Comparison of ENCODE assay signal across 30 cellular contexts in the genomic region with DNA sequence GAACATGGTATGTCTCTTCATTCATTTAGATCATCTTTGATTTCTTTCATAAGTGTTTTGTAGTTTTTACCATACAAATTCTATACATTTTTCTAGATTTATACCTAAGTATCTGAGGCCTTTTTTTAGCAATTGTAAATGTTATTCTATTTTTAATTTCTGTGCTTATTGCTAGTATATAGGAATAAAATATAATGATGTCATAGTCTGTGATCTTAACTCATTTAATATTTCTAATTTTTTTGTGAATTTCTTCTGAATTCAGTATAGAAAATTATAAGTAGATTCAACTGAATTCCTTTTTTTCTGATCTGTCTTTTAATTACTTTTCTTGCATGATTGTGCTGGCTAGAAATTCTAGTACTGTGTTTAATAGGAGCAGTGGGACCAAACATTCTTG.
DNase-seq lines count a peak whose midpoint lies in the region; ATAC-seq, FAIRE-seq and TF ChIP-seq lines count a peak whose summit lies in the region.
"Had no signal": no experiment of that assay in that cellular context is flagged by ENCODE, and none has a peak within 500 bp of the region (broad histone marks: within the 10 kb centered on the region; RNA-seq: fewer than 3 reads in every experiment).

No MANE protein-coding gene starts in this region.

- H3K27me3 ChIP-seq in HepG2 (ENCODE audit: control insufficient read depth in 1 of 2, insufficient read depth in 2 of 2, low read length in 2 of 2), result no peaks in the 10 kb centered on the region; a peak in 1 of 5 replicates
- H3K27me3 ChIP-seq in right lobe of liver, result no peaks in the 10 kb centered on the region
- H3K27me3 ChIP-seq: BE2C; BLaER1; BLaER1 treated with 17β-estradiol and CSF1 and Interleukin-3, amounts not matched to agents 10 nM and 100 nM had no signal

- no peak overlapping the region for H3K9ac ChIP-seq in HepG2 (ENCODE audit: insufficient read depth, low read depth, low read length)
- H3K9ac ChIP-seq: BLaER1; BLaER1 treated with 17β-estradiol and CSF1 and Interleukin-3, amounts not matched to agents 10 nM and 100 nM had no signal

- CTCF ChIA-PET in HepG2 (lab: Yijun Ruan, JAX; ENCODE audit: low intra/inter-chr PET ratio, low total read pairs) (no interaction called here), HEK293 (lab: Yijun Ruan, JAX) (interaction anchor here (0.6 kb wide), 1 partner anchor 7 kb away, joined by 3 read pairs; no protein-coding TSS in a partner anchor)

- H3K9me3 ChIP-seq in HepG2 (ENCODE audit: low read length) (no peaks in the 10 kb centered on the region), right lobe of liver (no peaks in the 10 kb centered on the region), HEK293 (ENCODE audit: control insufficient read depth, insufficient read depth, low read depth, low read length) (no peaks in the 10 kb centered on the region)
- H3K9me3 ChIP-seq: A549; BE2C; BLaER1; BLaER1 treated with 17β-estradiol and CSF1 and Interleukin-3, amounts not matched to agents 10 nM and 100 nM had no signal

- H3K36me3 ChIP-seq in HepG2 (replicated peaks in 1 of 2; ENCODE audit: control insufficient read depth in 1 of 2, insufficient read depth in 2 of 2, low read length in 2 of 2), result no peaks in the 10 kb centered on the region
- H3K36me3 ChIP-seq in right lobe of liver, result no peaks in the 10 kb centered on the region
- H3K36me3 ChIP-seq in HEK293 (ENCODE audit: control insufficient read depth in 2 of 2, insufficient read depth in 1 of 2, low read length in 2 of 2), result no peaks in the 10 kb centered on the region
- H3K36me3 ChIP-seq: BE2C; BLaER1; BLaER1 treated with 17β-estradiol and CSF1 and Interleukin-3, amounts not matched to agents 10 nM and 100 nM had no signal

- no peak for FAIRE-seq in HepG2 (lab: Jason Lieb, UNC)
- FAIRE-seq: A204.1, A549 had no signal

- TF ChIP-seq EP300 in HepG2 (IDR thresholded peaks at IDR 0.05; ENCODE audit: low read depth in 2 of 2, low read length in 2 of 2), result no peak
- TF ChIP-seq EP300 in HepG2 (CRISPR knock-in tag; IDR thresholded peaks at IDR 0.05; ENCODE audit: borderline replicate concordance), result no peak

- no peak for TF ChIP-seq CTCF in HepG2 (CRISPR knock-in tag; IDR thresholded peaks at IDR 0.05)
- TF ChIP-seq CTCF in right lobe of liver (IDR thresholded peaks at IDR 0.05), result no peak
- TF ChIP-seq CTCF in HEK293 (tag by site-specific recombination; IDR thresholded peaks at IDR 0.05), result no peak

- in situ Hi-C loops in HepG2 (cut with HindIII; ENCODE audit: extremely low pct_ligation_motif_present, low pct_unique_long_range_greater_than_20kb), result no loop called here

- no peaks in the 10 kb centered on the region for H4K20me1 ChIP-seq in HepG2 (ENCODE audit: insufficient read depth, low read length)
- H4K20me1 ChIP-seq: BLaER1; BLaER1 treated with 17β-estradiol and CSF1 and Interleukin-3, amounts not matched to agents 10 nM and 100 nM had no signal

- H3K4me2 ChIP-seq in HepG2 (ENCODE audit: low read depth, low read length), result no peak overlapping the region
- H3K4me2 ChIP-seq: A549; BLaER1; BLaER1 treated with 17β-estradiol and CSF1 and Interleukin-3, amounts not matched to agents 10 nM and 100 nM had no signal

- POLR2A ChIA-PET in HepG2 (lab: Yijun Ruan, JAX) (no interaction called here), HEK293 (lab: Yijun Ruan, JAX) (no interaction called here)

- no peak overlapping the region for H2AFZ ChIP-seq in HepG2 (ENCODE audit: low read length)

- ATAC-seq in HepG2 (no peak), right lobe of liver (no peak)
- ATAC-seq: A549; CD8-positive, alpha-beta T cell had no signal

- BruUV-seq in HepG2 (replicated peaks; lab: Mats Ljungman, UMichigan), result no TSS peak

- intact Hi-C loops in HepG2 (cut with micrococcal nuclease; ENCODE audit: unreplicated experiment) (no loop called here), right lobe of liver (cut with DNase I) (no loop called here)

- no peak for TF ChIP-seq RAD21 in HepG2 (CRISPR knock-in tag; IDR thresholded peaks at IDR 0.05)

- no peaks in the 10 kb centered on the region for H3K79me2 ChIP-seq in HepG2 (ENCODE audit: insufficient read depth, low read length)

- no peaks in the 10 kb centered on the region for H3K4me1 ChIP-seq in HepG2 (ENCODE audit: insufficient read depth, low read length)
- no peaks in the 10 kb centered on the region for H3K4me1 ChIP-seq in right lobe of liver
- no peaks in the 10 kb centered on the region; the same call in 1 of the 2 replicates for H3K4me1 ChIP-seq in HEK293 (ENCODE audit: control insufficient read depth, insufficient read depth, low read length)
- H3K4me1 ChIP-seq: A549; BE2C; BLaER1; BLaER1 treated with 17β-estradiol and CSF1 and Interleukin-3, amounts not matched to agents 10 nM and 100 nM; Caco-2 had no signal

- H3K4me3 ChIP-seq in HepG2 (replicated peaks in 1 of 3; ENCODE audit: insufficient read depth in 1 of 3, low read depth in 2 of 3, low read length in 3 of 3) (no peak overlapping the region), right lobe of liver (no peak overlapping the region), HEK293 (ENCODE audit: low read depth, low read length) (no peak overlapping the region)
- H3K4me3 ChIP-seq: A549; BLaER1; BLaER1 treated with 17β-estradiol and CSF1 and Interleukin-3, amounts not matched to agents 10 nM and 100 nM had no signal

- DNase-seq in HepG2 (ENCODE audit: low spot score), result no peak
- DNase-seq in right lobe of liver, result no peak
- DNase-seq in SKM-1 (lab: John Stamatoyannopoulos, UW; ENCODE audit: unreplicated experiment), result no peak
- DNase-seq: 8988T; ACHN; AML-193; BE2C; C1 segment of cervical spinal cord; Caco-2; Calu3; CD4-positive, alpha-beta memory T cell; CD4-positive, alpha-beta T cell; CD4-positive, CD25-positive, alpha-beta regulatory T cell; CD8-positive, alpha-beta memory T cell; CD8-positive, alpha-beta T cell; COR-L47; DMS 273 treated with DMSO at 0.1 percent for 48 hours; DMS153; DMS53; DMS79; DMS79 treated with DMSO at 0.1 percent for 48 hours; DND-41; EL had no signal

- H3K27ac ChIP-seq in HepG2 (ENCODE audit: extremely low read length, insufficient read depth, low read length), result no peak overlapping the region
- H3K27ac ChIP-seq in right lobe of liver, result no peak overlapping the region
- H3K27ac ChIP-seq in HEK293 (ENCODE audit: extremely low read depth, low read depth, low read length), result no peak overlapping the region
- H3K27ac ChIP-seq: 22Rv1; A549; BLaER1; BLaER1 treated with 17β-estradiol and CSF1 and Interleukin-3, amounts not matched to agents 10 nM and 100 nM; C4-2B had no signal

- TF ChIP-seq POLR2A in HepG2 (IDR thresholded peaks at IDR 0.05; ENCODE audit: insufficient read depth in 1 of 2, low read depth in 2 of 2, low read length in 2 of 2) (no peak), right lobe of liver (IDR thresholded peaks at IDR 0.05) (no peak)

TF ChIP-seq in HepG2, 621 proteins besides CTCF, POLR2A, EP300 and RAD21:
- TF ChIP-seq ZNF598 (CRISPR knock-in tag; IDR thresholded peaks at IDR 0.05; ENCODE audit: borderline replicate concordance) (no peak), ATF7 (IDR thresholded peaks at IDR 0.05) (peak; percentile 81), ATF7 (CRISPR knock-in tag; IDR thresholded peaks at IDR 0.05) (no peak)

TF ChIP-seq in HEK293, 187 proteins besides CTCF, POLR2A, EP300 and RAD21:
- TF ChIP-seq, protein P1, sequence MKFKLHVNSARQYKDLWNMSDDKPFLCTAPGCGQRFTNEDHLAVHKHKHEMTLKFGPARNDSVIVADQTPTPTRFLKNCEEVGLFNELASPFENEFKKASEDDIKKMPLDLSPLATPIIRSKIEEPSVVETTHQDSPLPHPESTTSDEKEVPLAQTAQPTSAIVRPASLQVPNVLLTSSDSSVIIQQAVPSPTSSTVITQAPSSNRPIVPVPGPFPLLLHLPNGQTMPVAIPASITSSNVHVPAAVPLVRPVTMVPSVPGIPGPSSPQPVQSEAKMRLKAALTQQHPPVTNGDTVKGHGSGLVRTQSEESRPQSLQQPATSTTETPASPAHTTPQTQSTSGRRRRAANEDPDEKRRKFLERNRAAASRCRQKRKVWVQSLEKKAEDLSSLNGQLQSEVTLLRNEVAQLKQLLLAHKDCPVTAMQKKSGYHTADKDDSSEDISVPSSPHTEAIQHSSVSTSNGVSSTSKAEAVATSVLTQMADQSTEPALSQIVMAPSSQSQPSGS (tag by site-specific recombination; IDR thresholded peaks at IDR 0.05; ENCODE audit: low read depth), result peak; percentile 68
- no peak for TF ChIP-seq SALL2 (tag by site-specific recombination; IDR thresholded peaks at IDR 0.05; ENCODE audit: borderline replicate concordance)
